9 cellular contexts compared by ENCODE assay signal in the genomic region with DNA sequence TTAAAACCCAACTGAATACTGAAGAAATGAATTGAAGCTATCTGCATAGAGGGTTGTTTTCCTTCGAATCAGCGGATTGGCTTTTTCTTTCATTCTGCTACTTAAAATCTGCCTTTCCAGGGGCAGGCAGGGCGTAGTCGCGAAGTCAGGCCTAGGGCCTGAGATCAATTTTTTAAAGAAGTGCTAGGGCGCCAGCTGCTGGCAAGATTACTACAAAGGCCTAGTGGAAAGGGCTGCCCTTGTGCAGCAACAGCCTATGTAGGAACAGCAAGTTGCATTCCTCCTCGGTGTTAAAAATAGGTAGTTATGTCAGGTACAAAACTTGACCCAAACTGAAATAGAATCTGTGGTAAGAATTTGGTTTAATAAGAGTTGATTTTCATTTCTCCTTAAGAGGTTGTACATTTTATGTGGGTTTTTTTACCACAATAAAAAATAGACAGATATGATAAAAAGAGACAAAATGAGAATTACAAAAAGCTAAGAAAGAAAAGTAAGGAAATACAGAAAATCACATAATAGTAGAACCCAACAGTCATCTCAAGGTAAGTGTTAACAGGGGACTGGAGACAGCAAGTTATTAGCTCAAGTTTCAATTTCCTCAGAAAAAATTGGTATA. TPM values are rescaled to one million over a fixed set of nuclear protein-coding genes. Genes with fewer than 3 reads are reported as not detected.
DNase-seq lines count a peak whose midpoint lies in the region; ATAC-seq and TF ChIP-seq lines count a peak whose summit lies in the region.
"Had no signal": no experiment of that assay in that cellular context is flagged by ENCODE, and none has a peak within 500 bp of the region (broad histone marks: within the 10 kb centered on the region; RNA-seq: fewer than 3 reads in every experiment).

No MANE protein-coding gene starts in this region.

- H4K20me1 ChIP-seq in PC-9 (ENCODE audit: insufficient read depth) = no peaks in the 10 kb centered on the region

- H3K4me3 ChIP-seq in PC-9 = no peak overlapping the region
- no peak overlapping the region for H3K4me3 ChIP-seq in epithelial cell of proximal tubule (ENCODE audit: low read depth, low read length)
- no peak overlapping the region for H3K4me3 ChIP-seq in parathyroid adenoma (ENCODE audit: low read depth, low read length)

- H3F3A ChIP-seq in PC-9 (ENCODE audit: insufficient read depth, low read depth) = peaks cover 3% of the 10 kb centered on the region; the same call in 1 of the 2 replicates

- no peaks in the 10 kb centered on the region for H3K4me1 ChIP-seq in PC-9 (replicated peaks; ENCODE audit: insufficient read depth)
- no peaks in the 10 kb centered on the region for H3K4me1 ChIP-seq in parathyroid adenoma

- H3K79me2 ChIP-seq in PC-9 (ENCODE audit: low read depth) (no peaks in the 10 kb centered on the region), parathyroid adenoma (no peaks in the 10 kb centered on the region)

- H3K9me2 ChIP-seq in PC-9 (ENCODE audit: insufficient read depth) = no peaks in the 10 kb centered on the region

- H3K36me3 ChIP-seq in PC-9 (ENCODE audit: low read depth) (no peaks in the 10 kb centered on the region), parathyroid adenoma (ENCODE audit: control insufficient read depth, insufficient read depth, low read length) (no peaks in the 10 kb centered on the region)

- CTCF ChIA-PET in PC-9 (lab: Charles Lee) = interaction anchor here (0.6 kb wide), 1 partner anchor 1074 kb away, joined by 4 read pairs; no protein-coding TSS in a partner anchor

- H3K9me3 ChIP-seq in PC-9 (ENCODE audit: insufficient read depth, low read depth) (no peaks in the 10 kb centered on the region), parathyroid adenoma (ENCODE audit: control insufficient read depth, low read length) (no peaks in the 10 kb centered on the region)

- POLR2A ChIA-PET in PC-9 (lab: Charles Lee; ENCODE audit: unreplicated experiment) = no interaction called here

- ATAC-seq in HG02885 (IDR thresholded peaks at IDR 0.05; ENCODE audit: poor library complexity, unreplicated experiment) (peak; percentile 41), GM18511 (IDR thresholded peaks at IDR 0.05; ENCODE audit: unreplicated experiment) (no peak)

- TF ChIP-seq CTCF in PC-9 (conservative IDR thresholded peaks at IDR 0.05) (peak; percentile 55; the same call in 1 of the 2 replicates), epithelial cell of proximal tubule (conservative IDR thresholded peaks at IDR 0.05; ENCODE audit: low read depth, low read length) (peak; percentile 68), parathyroid adenoma (IDR thresholded peaks at IDR 0.05) (peak; percentile 14)

- no peak overlapping the region for H3K27ac ChIP-seq in PC-9
- H3K27ac ChIP-seq in parathyroid adenoma = no peak overlapping the region

- intact Hi-C loops in PC-9 (cut with micrococcal nuclease; ENCODE audit: unreplicated experiment) = no loop called here

- H3K4me2 ChIP-seq in PC-9 (no peak overlapping the region), parathyroid adenoma (ENCODE audit: low read length) (no peak overlapping the region)

- H3K9ac ChIP-seq in parathyroid adenoma = no peak overlapping the region

- peaks cover 7% of the 10 kb centered on the region; the same call in 1 of the 2 replicates for H3K27me3 ChIP-seq in PC-9 (ENCODE audit: insufficient read depth, low read depth)
- no peaks in the 10 kb centered on the region for H3K27me3 ChIP-seq in parathyroid adenoma (ENCODE audit: control insufficient read depth, insufficient read depth, low read length)

- DNase-seq in ELR (ENCODE audit: low read depth) (peak; percentile 50), PC-9 (no peak), epithelial cell of proximal tubule (ENCODE audit: low read depth) (no peak), activated gamma-delta T cell (lab: John Stamatoyannopoulos, UW) (no peak), 8988T (no peak)

- no peak overlapping the region for H2AFZ ChIP-seq in PC-9
- H2AFZ ChIP-seq in parathyroid adenoma = peak overlapping the region; percentile 23

- BruUV-seq in PC-9 (replicated peaks; lab: Mats Ljungman, UMichigan) = no TSS peak

RNA-seq across cellular contexts. Expression of a gene that starts 9.5 kb away (rescaled TPM):
- total RNA-seq in PC-9 (2021) (not detected in 2 replicates), epithelial cell of proximal tubule (not detected in 2 replicates)
- total RNA-seq: pulmonary artery endothelial cell had no signal

RNA-seq across cellular contexts. Expression of a gene that starts 28.9 kb away (rescaled TPM):
- not detected in 2 replicates for total RNA-seq in PC-9 (2021)
- total RNA-seq in epithelial cell of proximal tubule = not detected in 2 replicates
- total RNA-seq: pulmonary artery endothelial cell had no signal

Comparison
In these comparisons a context has a peak if more than half of its experiments do, and no peak if none do; other contexts are left out.
1. CTCF ChIP-seq: peak in every context shown above with its lines; median percentile 68 in epithelial cell of proximal tubule; 55 in PC-9; 14 in parathyroid adenoma.